ENCODE assay signal across 19 cellular contexts in genomic region chr14:100735271-100735670, GRCh38. TPM values are rescaled to one million over a fixed set of nuclear protein-coding genes. Genes with fewer than 3 reads are reported as not detected.
DNase-seq lines count a peak whose midpoint lies in the region; ATAC-seq and TF ChIP-seq lines count a peak whose summit lies in the region.
"Had no signal": no experiment of that assay in that cellular context is flagged by ENCODE, and none has a peak within 500 bp of the region (broad histone marks: within the 10 kb centered on the region; RNA-seq: fewer than 3 reads in every experiment).

No MANE protein-coding gene starts in this region.

- TF ChIP-seq CTCF in SK-N-SH (IDR thresholded peaks at IDR 0.05) = no peak
- no peak for TF ChIP-seq CTCF in endodermal cell (conservative IDR thresholded peaks at IDR 0.05)
- TF ChIP-seq CTCF in osteoblast (IDR thresholded peaks at IDR 0.05; ENCODE audit: extremely low read depth, low read depth, low read length) = no peak
- TF ChIP-seq CTCF in HFFc6 (IDR thresholded peaks at IDR 0.05) = no peak

- H3K4me1 Mint-ChIP-seq in endodermal cell (peaks cover 10% of the 10 kb centered on the region), HFFc6 (ENCODE audit: low read depth) (no peaks in the 10 kb centered on the region)

- H3K36me3 Mint-ChIP-seq in endodermal cell (ENCODE audit: low read depth) (peaks cover 14% of the 10 kb centered on the region), HFFc6 (ENCODE audit: low read depth) (no peaks in the 10 kb centered on the region)
- H3K36me3 Mint-ChIP-seq: CD8-positive, alpha-beta T cell had no signal

- H3K9me3 ChIP-seq in SK-N-SH (no peaks in the 10 kb centered on the region), endodermal cell (ENCODE audit: control insufficient read depth, low read length) (no peaks in the 10 kb centered on the region), osteoblast (ENCODE audit: low read depth, low read length) (no peaks in the 10 kb centered on the region)
- H3K9me3 ChIP-seq: MG63 had no signal

- no peaks in the 10 kb centered on the region for H3K9me2 ChIP-seq in SK-N-SH

- H3K4me3 ChIP-seq in SK-N-SH (ENCODE audit: low read depth in 2 of 2, low read length in 1 of 2) (no peak overlapping the region), H7 (ENCODE audit: insufficient read depth, low read depth, low read length) (no peak overlapping the region), endodermal cell (ENCODE audit: low read length) (no peak overlapping the region), osteoblast (ENCODE audit: insufficient read depth, low read length) (no peak overlapping the region)
- H3K4me3 ChIP-seq: MG63 had no signal

- H2AFZ ChIP-seq in SK-N-SH (ENCODE audit: low read depth) (no peak overlapping the region), osteoblast (ENCODE audit: low read length) (no peak overlapping the region)

- H3K27ac ChIP-seq in SK-N-SH (ENCODE audit: low read depth in 2 of 2, low read length in 1 of 2) (peak overlapping the region in 1 of 2 experiments; percentile 17; a peak in 1 of 4 replicates), endodermal cell (ENCODE audit: low read depth, low read length) (no peak overlapping the region), osteoblast (ENCODE audit: low read depth, low read length) (no peak overlapping the region)
- H3K27ac ChIP-seq: 22Rv1, RWPE1 had no signal

- H3K27me3 Mint-ChIP-seq in endodermal cell (ENCODE audit: insufficient read depth) (no peaks in the 10 kb centered on the region), HFFc6 (ENCODE audit: insufficient read depth) (peaks cover 38% of the 10 kb centered on the region)

- TF ChIP-seq EP300 in SK-N-SH (IDR thresholded peaks at IDR 0.05; ENCODE audit: borderline replicate concordance in 1 of 2, low read depth in 1 of 2, low read length in 1 of 2) = no peak

- H3K4me1 ChIP-seq in SK-N-SH (ENCODE audit: control insufficient read depth in 1 of 2, insufficient read depth in 2 of 2, low read depth in 1 of 2, low read length in 1 of 2) (peaks cover 0 to 52% of the 10 kb centered on the region in 2 experiments; a peak in 1 of 4 replicates), endodermal cell (ENCODE audit: control insufficient read depth, insufficient read depth, low read length) (no peaks in the 10 kb centered on the region), osteoblast (ENCODE audit: insufficient read depth, low read length) (no peaks in the 10 kb centered on the region)

- TF ChIP-seq RAD21 in SK-N-SH (IDR thresholded peaks at IDR 0.05; ENCODE audit: low read length) = no peak

- H3K36me3 ChIP-seq in SK-N-SH (replicated peaks in 1 of 2; ENCODE audit: control insufficient read depth in 1 of 2, insufficient read depth in 2 of 2, low read length in 1 of 2) (no peaks in the 10 kb centered on the region), H7 (replicated peaks; ENCODE audit: control insufficient read depth, insufficient read depth, low read length) (no peaks in the 10 kb centered on the region), endodermal cell (ENCODE audit: control insufficient read depth, insufficient read depth, low read length) (no peaks in the 10 kb centered on the region), osteoblast (ENCODE audit: insufficient read depth, low read length) (no peaks in the 10 kb centered on the region)
- H3K36me3 ChIP-seq: MG63 had no signal

- no peak overlapping the region for H3K4me2 ChIP-seq in SK-N-SH
- H3K4me2 ChIP-seq in osteoblast (ENCODE audit: insufficient read depth, low read length) = no peak overlapping the region

- WGBS in SK-N-SH (ENCODE audit: low lambda C conversion rate) = 68% methylated on average over 17 of the region's 17 CpGs
- WGBS in endodermal cell (ENCODE audit: insufficient coverage in 1 of 2, insufficient read length in 1 of 2), 2 experiments = 94% methylated on average over 14 to 17 of the region's 17 CpGs

- no peak for ATAC-seq in SK-N-SH treated with all-trans-retinoic acid at 6 μM for 48 hours
- ATAC-seq: CD8-positive, alpha-beta T cell had no signal

- POLR2A ChIA-PET in SK-N-SH (lab: Yijun Ruan, JAX) = interaction anchor here (2.6 to 7.8 kb wide), 2 partner anchors 24 to 58 kb away, joined by 8 to 103 read pairs; no protein-coding TSS in a partner anchor

- H4K20me1 ChIP-seq in SK-N-SH (ENCODE audit: insufficient read depth) (no peaks in the 10 kb centered on the region), osteoblast (ENCODE audit: insufficient read depth, low read length) (no peaks in the 10 kb centered on the region)

- H3K27me3 ChIP-seq in SK-N-SH (ENCODE audit: insufficient read depth) (0 out of 2 replicates have a peak, but pooled peaks cover 2% of the 10 kb centered on the region), H7 (ENCODE audit: control insufficient read depth, insufficient read depth, low read length) (peaks cover 2% of the 10 kb centered on the region), endodermal cell (ENCODE audit: control insufficient read depth, insufficient read depth, low read length, poor library complexity, severe bottlenecking) (no peaks in the 10 kb centered on the region), osteoblast (ENCODE audit: insufficient read depth, low read length) (peaks cover 16% of the 10 kb centered on the region)
- H3K27me3 ChIP-seq: MG63 had no signal

- peak; percentile 31 for DNase-seq in SK-N-SH
- peak; percentile 33 for DNase-seq in H7
- DNase-seq in endodermal cell = peak; percentile 17
- DNase-seq in osteoblast (ENCODE audit: insufficient read length, low spot score, missing footprints) = peak; percentile 39
- no peak for DNase-seq in HFFc6
- no peak for DNase-seq in stimulated activated CD4-positive, alpha-beta T cell treated with anti-CD3 and anti-CD28 coated beads, Interleukin-2, amount 100 ng/mL, for 24 hours
- DNase-seq in HuH-7.5 (ENCODE audit: low spot score) = no peak
- DNase-seq: C1 segment of cervical spinal cord; CD8-positive, alpha-beta T cell; DMS153; MG63; NCI-H1417 treated with DMSO at 0.1 percent for 48 hours; NCI-H1930; NCI-H748 treated with DMSO at 0.1 percent for 48 hours had no signal

- CTCF ChIA-PET in SK-N-SH (lab: Yijun Ruan, JAX) = no interaction called here

- no peaks in the 10 kb centered on the region for H3F3A ChIP-seq in SK-N-SH (replicated peaks; ENCODE audit: insufficient read depth)

- H3K27ac Mint-ChIP-seq in endodermal cell (no peak overlapping the region), HFFc6 (no peak overlapping the region)
- H3K27ac Mint-ChIP-seq: CD8-positive, alpha-beta T cell had no signal

- H3K4me3 Mint-ChIP-seq in endodermal cell (no peak overlapping the region), HFFc6 (no peak overlapping the region)
- H3K4me3 Mint-ChIP-seq: CD8-positive, alpha-beta T cell had no signal

- no peak overlapping the region for H3K9ac ChIP-seq in SK-N-SH
- H3K9ac ChIP-seq in endodermal cell (ENCODE audit: extremely low read depth, low read length, poor library complexity, severe bottlenecking) = no peak overlapping the region

- H3K9me3 Mint-ChIP-seq in endodermal cell (no peaks in the 10 kb centered on the region), HFFc6 (no peaks in the 10 kb centered on the region)
- H3K9me3 Mint-ChIP-seq: CD8-positive, alpha-beta T cell had no signal

- no peaks in the 10 kb centered on the region for H3K79me2 ChIP-seq in SK-N-SH (ENCODE audit: insufficient read depth)
- no peaks in the 10 kb centered on the region for H3K79me2 ChIP-seq in osteoblast (ENCODE audit: insufficient read depth, low read length)

TF ChIP-seq in SK-N-SH, 30 proteins besides CTCF, POLR2A, EP300 and RAD21 (continues in another document):
- TF ChIP-seq PBX3 (IDR thresholded peaks at IDR 0.05) (no peak), SIN3A (IDR thresholded peaks at IDR 0.05; ENCODE audit: borderline replicate concordance, low read depth, low read length) (no peak), FOSL2 (IDR thresholded peaks at IDR 0.05; ENCODE audit: borderline replicate concordance, low read depth) (no peak), TCF12 (IDR thresholded peaks at IDR 0.05) (no peak), JUND (IDR thresholded peaks at IDR 0.05) (no peak), NFIC (IDR thresholded peaks at IDR 0.05; ENCODE audit: borderline replicate concordance) (no peak)

TF ChIP-seq in SK-N-SH treated with all-trans-retinoic acid at 6 μM for 48 hours, 23 proteins besides CTCF, POLR2A, EP300 and RAD21:
- TF ChIP-seq CSDC2 (CRISPR knock-in tag; IDR thresholded peaks at IDR 0.05) (no peak), ISL1 (CRISPR knock-in tag; IDR thresholded peaks at IDR 0.05) (no peak), BACH2 (CRISPR knock-in tag; IDR thresholded peaks at IDR 0.05; ENCODE audit: borderline replicate concordance) (no peak), SNAI2 (CRISPR knock-in tag; IDR thresholded peaks at IDR 0.05) (no peak), ARNTL (CRISPR knock-in tag; IDR thresholded peaks at IDR 0.05; ENCODE audit: borderline replicate concordance, low read depth) (no peak), ZFP3 (CRISPR knock-in tag; IDR thresholded peaks at IDR 0.05) (no peak), TOX (CRISPR knock-in tag; IDR thresholded peaks at IDR 0.05; ENCODE audit: borderline replicate concordance) (no peak), ZNF565 (CRISPR knock-in tag; conservative IDR thresholded peaks at IDR 0.05; ENCODE audit: low read depth) (no peak)
- TF ChIP-seq, protein P1, sequence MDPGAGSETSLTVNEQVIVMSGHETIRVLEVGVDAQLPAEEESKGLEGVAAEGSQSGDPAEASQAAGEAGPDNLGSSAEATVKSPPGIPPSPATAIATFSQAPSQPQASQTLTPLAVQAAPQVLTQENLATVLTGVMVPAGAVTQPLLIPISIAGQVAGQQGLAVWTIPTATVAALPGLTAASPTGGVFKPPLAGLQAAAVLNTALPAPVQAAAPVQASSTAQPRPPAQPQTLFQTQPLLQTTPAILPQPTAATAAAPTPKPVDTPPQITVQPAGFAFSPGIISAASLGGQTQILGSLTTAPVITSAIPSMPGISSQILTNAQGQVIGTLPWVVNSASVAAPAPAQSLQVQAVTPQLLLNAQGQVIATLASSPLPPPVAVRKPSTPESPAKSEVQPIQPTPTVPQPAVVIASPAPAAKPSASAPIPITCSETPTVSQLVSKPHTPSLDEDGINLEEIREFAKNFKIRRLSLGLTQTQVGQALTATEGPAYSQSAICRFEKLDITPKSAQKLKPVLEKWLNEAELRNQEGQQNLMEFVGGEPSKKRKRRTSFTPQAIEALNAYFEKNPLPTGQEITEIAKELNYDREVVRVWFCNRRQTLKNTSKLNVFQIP (CRISPR knock-in tag; IDR thresholded peaks at IDR 0.05; ENCODE audit: borderline replicate concordance, low read depth) = no peak

RNA-seq across cellular contexts. Expression of gene DLK1, which starts 8.6 kb away (rescaled TPM):
- polyA plus RNA-seq in SK-N-SH (2012; rRNA removed) = 1.2 and 1.7 TPM in 2 replicates
- 1.7 and 2.8 TPM in 2 replicates for polyA plus RNA-seq in SK-N-SH (2012; cell fraction: cytosol; rRNA removed)
- 0.73 and 0.87 TPM in 2 replicates for polyA plus RNA-seq in SK-N-SH (2012; cell fraction: nucleus; rRNA removed)
- total RNA-seq in H7 (2014; rRNA removed; shearing (Covaris generic)) = 0.37 and 1.5 TPM in 2 replicates
- 100 to 1,000 TPM in 1 of 2 donors, 10 to 100 TPM in 1; 78.3 to 117 TPM for total RNA-seq in endodermal cell
- polyA plus RNA-seq in endodermal cell (2013, experiment 1 of 2) = 99.8 TPM
- 92.1 TPM for polyA plus RNA-seq in endodermal cell (2013, experiment 2 of 2)
- total RNA-seq in osteoblast = not detected in 2 replicates
- not detected for total RNA-seq in HFFc6 (2021; fragmentation: NEBNext Ultra II Directional; extraction: Animal tissue kit (Norgen Biotek cat#: 25700))
- total RNA-seq: CD8-positive, alpha-beta T cell; LHCN-M2; NCI-H460 had no signal

Comparison
In these comparisons a context has a peak if more than half of its experiments do, and no peak if none do; other contexts are left out.
1. DNase-seq: peak in SK-N-SH (single experiment), H7 (single experiment), endodermal cell (single experiment) and osteoblast (single experiment); none in HFFc6 (single experiment), stimulated activated CD4-positive, alpha-beta T cell treated with anti-CD3 and anti-CD28 coated beads, Interleukin-2, amount 100 ng/mL, for 24 hours (0 of 2) and HuH-7.5 (single experiment).
2. RNA of gene DLK1, which starts 8.6 kb away (total RNA-seq): 78.3 to 117 TPM in endodermal cell; 0.37 to 1.5 TPM in H7, not detected in osteoblast and not detected in HFFc6; every median in the first group is over 10 times any median in the second.